Comparison of ENCODE assay signal across 25 cellular contexts in the genomic region with DNA sequence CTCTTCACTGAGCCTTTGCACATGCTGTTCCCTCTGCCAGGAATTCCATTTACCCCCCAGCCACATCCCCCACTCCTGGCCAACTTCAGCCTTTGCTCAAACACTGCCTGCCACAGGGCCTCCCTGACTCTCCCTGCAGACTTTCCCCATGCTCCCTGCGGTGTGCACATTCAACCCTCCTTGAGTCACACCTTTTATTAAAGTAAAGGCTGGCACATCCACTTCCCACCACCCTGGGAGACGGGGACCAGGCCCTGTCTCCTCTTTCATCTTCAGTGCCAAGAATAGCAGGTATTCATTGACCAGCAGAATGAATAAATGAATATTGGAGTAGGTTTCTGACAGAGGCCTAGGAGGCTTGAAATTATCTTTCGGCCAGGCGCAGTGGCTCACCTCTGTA.
A peak's percentile ranks its signal among the peaks of the same experiment; 100 is the strongest.
DNase-seq lines count a peak whose midpoint lies in the region; ATAC-seq, FAIRE-seq and TF ChIP-seq lines count a peak whose summit lies in the region.
"Had no signal": no experiment of that assay in that cellular context is flagged by ENCODE, and none has a peak within 500 bp of the region (broad histone marks: within the 10 kb centered on the region; RNA-seq: fewer than 3 reads in every experiment).

No MANE protein-coding gene starts in this region.

- H3K9me3 ChIP-seq in left ventricle myocardium inferior (replicated peaks) (peaks cover 9% of the 10 kb centered on the region), PC-3 (ENCODE audit: low read length) (no peaks in the 10 kb centered on the region), ascending aorta (no peaks in the 10 kb centered on the region), small intestine (ENCODE audit: control insufficient read depth, low read depth) (no peaks in the 10 kb centered on the region)
- H3K9me3 ChIP-seq in naive thymus-derived CD4-positive, alpha-beta T cell (ENCODE audit: control insufficient read depth in 2 of 3, low read length in 3 of 3) = peaks cover 0 to 11% (median 0%) of the 10 kb centered on the region in 3 experiments
- H3K9me3 ChIP-seq: pancreas had no signal

- H3K9me3 Mint-ChIP-seq in naive thymus-derived CD4-positive, alpha-beta T cell = peaks cover 0 to 17% (median 6%) of the 10 kb centered on the region in 11 donors

- H3K27ac ChIP-seq in left ventricle myocardium inferior (replicated peaks) = peak overlapping the region; percentile 78
- H3K27ac ChIP-seq in PC-3 (ENCODE audit: low read length) = no peak overlapping the region
- H3K27ac ChIP-seq in naive thymus-derived CD4-positive, alpha-beta T cell (ENCODE audit: low read depth, low read length) = peak overlapping the region; percentile 16
- H3K27ac ChIP-seq in ascending aorta = peak overlapping the region in 1 of 2 donors; percentile 29
- H3K27ac ChIP-seq in small intestine (ENCODE audit: low read depth in 1 of 2, low read length in 1 of 2) = peak overlapping the region in 1 of 2 donors; percentile 52
- H3K27ac ChIP-seq: epithelial cell of prostate had no signal

- H3K36me3 ChIP-seq in left ventricle myocardium inferior = peaks cover 7% of the 10 kb centered on the region
- H3K36me3 ChIP-seq in PC-3 (ENCODE audit: low read depth, low read length) = no peaks in the 10 kb centered on the region
- H3K36me3 ChIP-seq in naive thymus-derived CD4-positive, alpha-beta T cell (ENCODE audit: control insufficient read depth in 2 of 3, insufficient read depth in 3 of 3, low read length in 3 of 3) = peaks cover 0 to 3% (median 0%) of the 10 kb centered on the region in 3 experiments
- H3K36me3 ChIP-seq in ascending aorta = peaks cover 0 to 6% of the 10 kb centered on the region in 2 donors
- peaks cover 0 to 4% of the 10 kb centered on the region in 2 donors for H3K36me3 ChIP-seq in small intestine (ENCODE audit: control insufficient read depth in 2 of 2, insufficient read depth in 2 of 2, low read length in 2 of 2)
- H3K36me3 ChIP-seq: pancreas had no signal

- BruUV-seq in PC-3 (replicated peaks; lab: Mats Ljungman, UMichigan) = no TSS peak

- intact Hi-C loops in left ventricle myocardium inferior (cut with micrococcal nuclease) (no loop called here), cardiac septum (cut with DNase I) (no loop called here), PC-3 (cut with micrococcal nuclease) (no loop called here), ascending aorta (cut with DNase I) (no loop called here)
- intact Hi-C loops in naive thymus-derived CD4-positive, alpha-beta T cell (cut with micrococcal nuclease) = no loop called here

- H2AFZ ChIP-seq in PC-3 (ENCODE audit: low read length) = no peak overlapping the region

- H4K20me1 ChIP-seq in PC-3 (ENCODE audit: low read length) = no peaks in the 10 kb centered on the region

- H3K4me2 ChIP-seq in PC-3 (ENCODE audit: low read length) = no peak overlapping the region

- H3F3A ChIP-seq in PC-3 (ENCODE audit: low read length, unreplicated experiment) = no peaks in the 10 kb centered on the region

- H3K27me3 ChIP-seq in left ventricle myocardium inferior (ENCODE audit: low read depth) (no peaks in the 10 kb centered on the region), PC-3 (ENCODE audit: low read length) (no peaks in the 10 kb centered on the region), ascending aorta (no peaks in the 10 kb centered on the region), small intestine (ENCODE audit: control insufficient read depth in 2 of 2, insufficient read depth in 2 of 2, low read length in 2 of 2) (no peaks in the 10 kb centered on the region)
- no peaks in the 10 kb centered on the region for H3K27me3 ChIP-seq in naive thymus-derived CD4-positive, alpha-beta T cell (ENCODE audit: control insufficient read depth in 2 of 2, insufficient read depth in 2 of 2, low read length in 2 of 2)
- H3K27me3 ChIP-seq: pancreas had no signal

- H3K9ac ChIP-seq in PC-3 (ENCODE audit: low read length) = no peak overlapping the region

- H3K4me3 Mint-ChIP-seq in naive thymus-derived CD4-positive, alpha-beta T cell = peak overlapping the region in 1 of 10 donors; percentile 62
- H3K4me3 Mint-ChIP-seq: activated naive CD4-positive, alpha-beta T cell treated with anti-CD3 and anti-CD28 coated beads for 36 hours had no signal

- 0 out of 2 replicates have a peak, but pooled peaks have one; percentile 20 for ATAC-seq in PC-3
- no peak for ATAC-seq in naive thymus-derived CD4-positive, alpha-beta T cell

- H3K4me3 ChIP-seq in left ventricle myocardium inferior (no peak overlapping the region), PC-3 (ENCODE audit: low read length) (no peak overlapping the region), ascending aorta (no peak overlapping the region), small intestine (ENCODE audit: low read depth in 1 of 2, low read length in 2 of 2) (no peak overlapping the region)
- H3K4me3 ChIP-seq in naive thymus-derived CD4-positive, alpha-beta T cell (ENCODE audit: low read length) = no peak overlapping the region
- H3K4me3 ChIP-seq: pancreas had no signal

- 86 to 94% (median 89%) methylated on average over 4 of the region's 4 CpGs for WGBS in small intestine, 3 donors

- CTCF ChIA-PET in PC-3 (lab: Charles Lee) = interaction anchor here (0.6 kb wide), 1 partner anchor 96 kb away, joined by 6 read pairs; no protein-coding TSS in a partner anchor
- CTCF ChIA-PET in naive thymus-derived CD4-positive, alpha-beta T cell (lab: Charles Lee) = interaction anchor here (0.8 to 1.1 kb wide), 2 partner anchors 92 to 93 kb away, joined by 3 read pairs; partner anchors contain the start of gene GRK5

- no peak for DNase-seq in left ventricle myocardium inferior
- DNase-seq in cardiac septum (ENCODE audit: low spot score) = no peak
- DNase-seq in PC-3 = no peak
- no peak for DNase-seq in naive thymus-derived CD4-positive, alpha-beta T cell
- no peak for DNase-seq in ascending aorta (ENCODE audit: low spot score in 2 of 2)
- no peak for DNase-seq in small intestine
- DNase-seq in stimulated activated CD4-positive, alpha-beta T cell treated with anti-CD3 and anti-CD28 coated beads, Interleukin-2, amount 100 ng/mL, for 48 hours = no peak
- DNase-seq: activated CD4-positive, alpha-beta T cell treated with anti-CD3 and anti-CD28 coated beads for 1 hour; activated CD8-positive, alpha-beta memory T cell treated with anti-CD3 and anti-CD28 coated beads for 24 hours; activated T-cell treated with anti-CD3 and anti-CD28 coated beads, Interleukin-2, amount 50 U/mL, for 48 hours; amygdala; effector CD4-positive, alpha-beta T cell; NCI-H1048; NCI-H187; NCI-H2171; NK-92 treated with Interleukin-12 subunit alpha and Interleukin-12 subunit beta, amount 100 ng/mL, for 24 hours; pancreas; SHP77 treated with DMSO at 0.1 percent for 48 hours; stimulated activated CD4-positive, alpha-beta T cell treated with anti-CD3 and anti-CD28 coated beads, Interleukin-4, amount 100 ng/mL, for 1 hour had no signal

- H3K27me3 Mint-ChIP-seq in naive thymus-derived CD4-positive, alpha-beta T cell = no peaks in the 10 kb centered on the region

- no peak for TF ChIP-seq CTCF in left ventricle myocardium inferior (IDR thresholded peaks at IDR 0.05; ENCODE audit: borderline replicate concordance)
- no peak for TF ChIP-seq CTCF in PC-3 (conservative IDR thresholded peaks at IDR 0.05; ENCODE audit: low read depth, low read length)
- TF ChIP-seq CTCF in ascending aorta (IDR thresholded peaks at IDR 0.05) = no peak

- H3K27ac Mint-ChIP-seq in naive thymus-derived CD4-positive, alpha-beta T cell = peak overlapping the region in 8 of 9 donors; percentile 32 to 94 (median 78)
- H3K27ac Mint-ChIP-seq: activated naive CD4-positive, alpha-beta T cell treated with anti-CD3 and anti-CD28 coated beads for 36 hours had no signal

- no peaks in the 10 kb centered on the region for H3K9me2 ChIP-seq in PC-3 (replicated peaks; ENCODE audit: low read length)

- peaks cover 88% of the 10 kb centered on the region for H3K4me1 ChIP-seq in left ventricle myocardium inferior
- peaks cover 31% of the 10 kb centered on the region; the same call in 1 of the 2 replicates for H3K4me1 ChIP-seq in PC-3 (ENCODE audit: insufficient read depth, low read length)
- H3K4me1 ChIP-seq in naive thymus-derived CD4-positive, alpha-beta T cell (ENCODE audit: control insufficient read depth in 2 of 2, insufficient read depth in 2 of 2, low read length in 2 of 2) = peaks cover 36 to 49% of the 10 kb centered on the region in 2 donors
- peaks cover 8 to 37% of the 10 kb centered on the region in 2 donors for H3K4me1 ChIP-seq in ascending aorta
- no peaks in the 10 kb centered on the region for H3K4me1 ChIP-seq in small intestine (ENCODE audit: control insufficient read depth in 2 of 2, insufficient read depth in 1 of 2, low read depth in 1 of 2, low read length in 1 of 2)

- peaks cover 35 to 69% (median 66%) of the 10 kb centered on the region in 7 donors for H3K4me1 Mint-ChIP-seq in naive thymus-derived CD4-positive, alpha-beta T cell

- peaks cover 6 to 37% (median 22%) of the 10 kb centered on the region in 5 donors for H3K36me3 Mint-ChIP-seq in naive thymus-derived CD4-positive, alpha-beta T cell

- no peaks in the 10 kb centered on the region for H3K79me2 ChIP-seq in PC-3 (ENCODE audit: low read length)

- no peak for FAIRE-seq in small intestine (lab: Jason Lieb, UNC)
- FAIRE-seq: bronchial epithelial cell, colon, D721Med, keratinocyte, pancreas had no signal

- POLR2A ChIA-PET in PC-3 (lab: Charles Lee; ENCODE audit: unreplicated experiment) = interaction anchor here (0.7 kb wide), 1 partner anchor 9 kb away, joined by 3 read pairs; no protein-coding TSS in a partner anchor
- POLR2A ChIA-PET in naive thymus-derived CD4-positive, alpha-beta T cell (lab: Charles Lee) = interaction anchor here (0.5 to 1.0 kb wide), 2 partner anchors 88 to 91 kb away, joined by 3 to 5 read pairs; no protein-coding TSS in a partner anchor
